In genomic region chr15:77070500-77071337, GRCh38 we compare ENCODE assay signal across 8 cellular contexts. TPM values are rescaled to one million over a fixed set of nuclear protein-coding genes. Genes with fewer than 3 reads are reported as not detected.
DNase-seq lines count a peak whose midpoint lies in the region; ATAC-seq, FAIRE-seq and TF ChIP-seq lines count a peak whose summit lies in the region.

TSPAN3 (minus strand) TSS chr15:77071109; CDS start chr15:77070954, 155 bp downstream.

- H3K9me3 ChIP-seq in pancreas, result no peaks in the 10 kb centered on the region
- H3K9me3 ChIP-seq in thyroid gland, result no peaks in the 10 kb centered on the region

- peak; percentile 90 for DNase-seq in GM12892 (ENCODE audit: insufficient read length)
- peak; percentile 90 for DNase-seq in NCI-H1436 (lab: John Stamatoyannopoulos, UW)
- DNase-seq in SW480 (ENCODE audit: low spot score), result peak; percentile 88
- peak; percentile 94 for DNase-seq in activated naive CD8-positive, alpha-beta T cell treated with anti-CD3 and anti-CD28 coated beads, Interleukin-2, amount 50 U/mL, for 24 hours
- DNase-seq in Right ventricle myocardium superior, result peak; percentile 96
- DNase-seq in pancreas, result peak; percentile 91 to 97 (median 94)
- peak; percentile 94 for DNase-seq in thyroid gland

- H3K9me3 Mint-ChIP-seq in activated naive CD8-positive, alpha-beta T cell treated with anti-CD3 and anti-CD28 coated beads, Interleukin-2, amount 50 U/mL, for 24 hours, result no peaks in the 10 kb centered on the region

- H3K36me3 ChIP-seq in pancreas (no peaks in the 10 kb centered on the region), thyroid gland (no peaks in the 10 kb centered on the region)

- H3K36me3 Mint-ChIP-seq in activated naive CD8-positive, alpha-beta T cell treated with anti-CD3 and anti-CD28 coated beads, Interleukin-2, amount 50 U/mL, for 24 hours (ENCODE audit: low read depth), result peaks cover 16% of the 10 kb centered on the region

- 0 to 1% methylated on average over 54 to 97 of the region's 97 CpGs for WGBS in pancreas, 2 donors
- WGBS in thyroid gland, 2 donors, result 0 to 13% methylated on average over 3 of the region's 97 CpGs

- H3K4me3 ChIP-seq in pancreas (peak within 1 kb of the TSS; percentile 74 to 89 (median 82)), thyroid gland (replicated peaks in 1 of 3) (peak within 1 kb of the TSS; percentile 21 to 63 (median 59))

- H3K27me3 ChIP-seq in pancreas (no peaks in the 10 kb centered on the region), thyroid gland (no peaks in the 10 kb centered on the region)

- H3K27me3 Mint-ChIP-seq in activated naive CD8-positive, alpha-beta T cell treated with anti-CD3 and anti-CD28 coated beads, Interleukin-2, amount 50 U/mL, for 24 hours, result no peaks in the 10 kb centered on the region

- TF ChIP-seq CTCF in pancreas (IDR thresholded peaks at IDR 0.05), result no peak
- TF ChIP-seq CTCF in thyroid gland (IDR thresholded peaks at IDR 0.05), result no peak

- peak within 1 kb of the TSS; percentile 68 for H3K27ac Mint-ChIP-seq in activated naive CD8-positive, alpha-beta T cell treated with anti-CD3 and anti-CD28 coated beads, Interleukin-2, amount 50 U/mL, for 24 hours

- H3K4me3 Mint-ChIP-seq in activated naive CD8-positive, alpha-beta T cell treated with anti-CD3 and anti-CD28 coated beads, Interleukin-2, amount 50 U/mL, for 24 hours, result peak within 1 kb of the TSS; percentile 86

- peak; percentile 89 for ATAC-seq in HG02840 (IDR thresholded peaks at IDR 0.05; ENCODE audit: low FRiP score, unreplicated experiment)
- peak; percentile 99 for ATAC-seq in activated naive CD8-positive, alpha-beta T cell treated with anti-CD3 and anti-CD28 coated beads, Interleukin-2, amount 50 U/mL, for 24 hours
- ATAC-seq in Right ventricle myocardium superior (ENCODE audit: poor library complexity), result peak; percentile 98
- peak; percentile 86 to 94 (median 91) for ATAC-seq in pancreas

- H3K4me1 ChIP-seq in pancreas, result peaks cover 27 to 37% (median 34%) of the 10 kb centered on the region in 3 donors
- H3K4me1 ChIP-seq in thyroid gland, result peaks cover 13 to 35% of the 10 kb centered on the region in 2 donors

- H3K27ac ChIP-seq in pancreas (peak within 1 kb of the TSS; percentile 78 to 94 (median 90)), thyroid gland (peak within 1 kb of the TSS; percentile 22 to 93 (median 87))

- TF ChIP-seq POLR2A in GM12892 (IDR thresholded peaks at IDR 0.05; ENCODE audit: low read depth, low read length), result peak; percentile 85; the same call in 1 of the 2 replicates
- TF ChIP-seq POLR2A in thyroid gland (IDR thresholded peaks at IDR 0.05), result peak; percentile 77 to 97

- peaks cover 39% of the 10 kb centered on the region for H3K4me1 Mint-ChIP-seq in activated naive CD8-positive, alpha-beta T cell treated with anti-CD3 and anti-CD28 coated beads, Interleukin-2, amount 50 U/mL, for 24 hours

- peak; percentile 89 for FAIRE-seq in GM12892 (lab: Jason Lieb, UNC)
- no peak for FAIRE-seq in pancreas (lab: Jason Lieb, UNC)

- intact Hi-C loops in Right ventricle myocardium superior (cut with DNase I) (no loop called here), pancreas (cut with DNase I) (no loop called here), thyroid gland (cut with DNase I) (no loop called here)

RNA-seq across cellular contexts. Expression of gene TSPAN3, which starts in this region (rescaled TPM):
- polyA plus RNA-seq in GM12892 (2012; ENCODE audit: missing spikeins), result 42.1 TPM
- 85.2 TPM for total RNA-seq in Right ventricle myocardium superior
- 100 to 1,000 TPM in 2 of 6 donors, 10 to 100 TPM in 4; 71.6 to 158 (median 88.5) TPM for total RNA-seq in pancreas
- polyA plus RNA-seq in pancreas, result 100 to 1,000 TPM in 1 of 2 donors, 10 to 100 TPM in 1; 86.7 to 173 TPM
- 100 to 1,000 TPM; 330 to 637 (median 593) TPM for total RNA-seq in thyroid gland

Comparison
In these comparisons a context has a peak if more than half of its experiments do, and no peak if none do; other contexts are left out.
1. Peak in every context shown above with its lines: DNase-seq, ATAC-seq, H3K4me3 ChIP-seq and H3K27ac ChIP-seq.